ENCODE assay signal across 7 cellular contexts in the genomic region with DNA sequence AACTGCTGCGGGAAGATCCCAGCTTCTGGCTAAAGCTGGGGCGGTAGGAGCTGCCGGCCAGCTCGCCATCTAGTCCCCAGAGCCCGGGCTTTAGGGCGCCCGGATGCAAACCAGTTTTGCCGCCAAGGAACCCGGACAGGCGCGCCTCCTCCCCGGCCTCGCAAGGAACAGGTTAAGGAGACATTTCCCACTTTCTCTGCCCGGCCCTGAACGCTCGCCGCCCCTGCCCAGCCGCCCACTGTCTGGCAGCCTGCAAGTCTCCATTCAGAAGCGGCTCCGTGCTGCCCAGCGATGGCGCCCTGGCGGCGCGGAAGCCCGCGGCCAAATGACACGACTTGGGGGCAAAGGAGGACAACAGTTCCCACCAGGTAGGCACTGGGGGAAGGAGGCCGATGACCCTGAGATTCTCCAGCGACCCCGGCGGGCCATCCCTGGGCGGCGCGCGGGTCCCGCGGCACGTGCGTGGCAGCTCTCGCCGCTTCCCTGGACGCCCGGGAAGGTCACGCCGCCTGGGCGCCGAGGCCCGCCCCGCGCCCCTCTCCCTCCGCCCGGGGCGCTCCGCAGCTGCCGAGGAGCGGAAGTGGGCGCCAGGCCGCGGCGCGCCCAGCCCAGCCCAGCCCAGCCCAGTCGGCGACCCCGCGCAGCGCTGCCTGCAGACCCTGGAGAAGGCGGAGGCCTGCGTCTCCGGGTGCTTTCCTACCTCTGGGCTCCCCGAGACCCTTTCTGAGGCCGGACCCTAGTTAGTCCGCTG. TPM values are rescaled to one million over a fixed set of nuclear protein-coding genes. Genes with fewer than 3 reads are reported as not detected.
DNase-seq lines count a peak whose midpoint lies in the region; ATAC-seq and TF ChIP-seq lines count a peak whose summit lies in the region.

No MANE protein-coding gene starts in this region.

- peaks cover 13% of the 10 kb centered on the region for H3K4me1 Mint-ChIP-seq in activated naive CD8-positive, alpha-beta T cell treated with anti-CD3 and anti-CD28 coated beads, Interleukin-2, amount 50 U/mL, for 24 hours

- TF ChIP-seq CTCF in GM12864 (IDR thresholded peaks at IDR 0.05; ENCODE audit: low read depth, low read length, missing control alignments), result no peak
- TF ChIP-seq CTCF in sigmoid colon (IDR thresholded peaks at IDR 0.05), result no peak

- no peaks in the 10 kb centered on the region for H3K9me3 Mint-ChIP-seq in activated naive CD8-positive, alpha-beta T cell treated with anti-CD3 and anti-CD28 coated beads, Interleukin-2, amount 50 U/mL, for 24 hours

- H3K27ac ChIP-seq in sigmoid colon, result peak overlapping the region; percentile 72 to 86 (median 82)

- H3K9me3 ChIP-seq in sigmoid colon, result no peaks in the 10 kb centered on the region

- no peaks in the 10 kb centered on the region for H3K36me3 Mint-ChIP-seq in activated naive CD8-positive, alpha-beta T cell treated with anti-CD3 and anti-CD28 coated beads, Interleukin-2, amount 50 U/mL, for 24 hours (ENCODE audit: low read depth)

- no peak overlapping the region for H3K27ac Mint-ChIP-seq in activated naive CD8-positive, alpha-beta T cell treated with anti-CD3 and anti-CD28 coated beads, Interleukin-2, amount 50 U/mL, for 24 hours

- peaks cover 0 to 11% (median 9%) of the 10 kb centered on the region in 4 donors for H3K4me1 ChIP-seq in sigmoid colon

- peak overlapping the region; percentile 9; the same call in 1 of the 2 replicates for H3K4me3 ChIP-seq in GM12864 (ENCODE audit: low read depth, low read length)
- H3K4me3 ChIP-seq in sigmoid colon, result peak overlapping the region; percentile 55 to 75 (median 66)

- TF ChIP-seq POLR2A in sigmoid colon (IDR thresholded peaks at IDR 0.05), result no peak

- intact Hi-C loops in sigmoid colon (cut with DNase I), result loop anchor here (2.0 kb wide), 1 partner anchor 53 kb away; the partner anchor contains the start of gene SUGT1

- no peak for DNase-seq in GM12864 (ENCODE audit: low read depth)
- peak; percentile 29 for DNase-seq in NAMALWA (ENCODE audit: low spot score)
- peak; percentile 13 for DNase-seq in activated naive CD8-positive, alpha-beta T cell treated with anti-CD3 and anti-CD28 coated beads, Interleukin-2, amount 50 U/mL, for 24 hours
- peak; percentile 17 for DNase-seq in hepatic stellate cell (ENCODE audit: low spot score)
- DNase-seq in sigmoid colon, result no peak
- DNase-seq in Kasumi-1 (lab: John Stamatoyannopoulos, UW), result no peak

- H3K36me3 ChIP-seq in sigmoid colon, result no peaks in the 10 kb centered on the region

- H3K27me3 Mint-ChIP-seq in activated naive CD8-positive, alpha-beta T cell treated with anti-CD3 and anti-CD28 coated beads, Interleukin-2, amount 50 U/mL, for 24 hours, result peaks cover 29% of the 10 kb centered on the region

- ATAC-seq in GM21576 (IDR thresholded peaks at IDR 0.05; ENCODE audit: unreplicated experiment), result peak; percentile 57
- peak; percentile 34 for ATAC-seq in activated naive CD8-positive, alpha-beta T cell treated with anti-CD3 and anti-CD28 coated beads, Interleukin-2, amount 50 U/mL, for 24 hours

- H3K27me3 ChIP-seq in sigmoid colon, result no peaks in the 10 kb centered on the region

- TF ChIP-seq EP300 in sigmoid colon (IDR thresholded peaks at IDR 0.05), result no peak

- peak overlapping the region; percentile 59 for H3K4me3 Mint-ChIP-seq in activated naive CD8-positive, alpha-beta T cell treated with anti-CD3 and anti-CD28 coated beads, Interleukin-2, amount 50 U/mL, for 24 hours

- WGBS in sigmoid colon, 2 donors, result 4 to 20% methylated on average over 73 of the region's 73 CpGs

RNA-seq across cellular contexts. Expression of gene HNRNPA1L2, which starts 42.2 kb away (rescaled TPM):
- total RNA-seq in sigmoid colon, result 1 to 10 TPM in 3 of 4 donors, under 1 TPM in 1; 0.95 to 4.3 (median 3.7) TPM
- polyA plus RNA-seq in sigmoid colon, result 1 to 10 TPM; 2.8 to 6.2 (median 3.6) TPM

RNA-seq across cellular contexts. Expression of gene SUGT1, which starts 52.6 kb away (rescaled TPM):
- total RNA-seq in sigmoid colon, result 10 to 100 TPM; 21.9 to 48.5 (median 39.4) TPM
- 10 to 100 TPM; 34.8 to 49.0 (median 42.9) TPM for polyA plus RNA-seq in sigmoid colon

Comparison
In these comparisons a context has a peak if more than half of its experiments do, and no peak if none do; other contexts are left out.
1. DNase-seq: peak in NAMALWA (single experiment), activated naive CD8-positive, alpha-beta T cell treated with anti-CD3 and anti-CD28 coated beads, Interleukin-2, amount 50 U/mL, for 24 hours (single experiment) and hepatic stellate cell (single experiment); none in GM12864 (single experiment), sigmoid colon (single experiment) and Kasumi-1 (0 of 2).